ENCODE assay signal across 20 cellular contexts in genomic region chr6:162533009-162533400, GRCh38.
DNase-seq lines count a peak whose midpoint lies in the region; ATAC-seq and TF ChIP-seq lines count a peak whose summit lies in the region.
"Had no signal": no experiment of that assay in that cellular context is flagged by ENCODE, and none has a peak within 500 bp of the region (broad histone marks: within the 10 kb centered on the region; RNA-seq: fewer than 3 reads in every experiment).

No MANE protein-coding gene starts in this region.

- DNase-seq in DMS53 (lab: John Stamatoyannopoulos, UW) (peak; percentile 7), DMS53 treated with DMSO at 0.1 percent for 48 hours (lab: John Stamatoyannopoulos, UW; ENCODE audit: unreplicated experiment) (no peak), NCI-H748 (lab: John Stamatoyannopoulos, UW; ENCODE audit: unreplicated experiment) (peak; percentile 41), left colon (peak; percentile 61 to 69), trophoblast cell (peak in 1 of 2 donors; percentile 20), H7 (no peak), natural killer cell (no peak), Kasumi-1 (lab: John Stamatoyannopoulos, UW) (no peak)
- DNase-seq: DMS 273 treated with DMSO at 0.1 percent for 48 hours, GF-D8, GOT3, KG1, NCI-H187 treated with DMSO at 0.1 percent for 48 hours, NCI-H2171, NCI-H526, SHP77 had no signal

- no peak overlapping the region for H3K27ac Mint-ChIP-seq in natural killer cell

- H3K27me3 Mint-ChIP-seq in natural killer cell (ENCODE audit: low read depth in 2 of 2) = no peaks in the 10 kb centered on the region

- H4K8ac ChIP-seq in trophoblast cell (ENCODE audit: low read depth, low read length) = no peak overlapping the region

- H3K36me3 ChIP-seq in trophoblast cell (ENCODE audit: control insufficient read depth in 1 of 2, insufficient read depth in 2 of 2, low read length in 2 of 2) = no peaks in the 10 kb centered on the region
- no peaks in the 10 kb centered on the region for H3K36me3 ChIP-seq in H7 (replicated peaks; ENCODE audit: control insufficient read depth, insufficient read depth, low read length)

- no peak overlapping the region for H3K18ac ChIP-seq in trophoblast cell (ENCODE audit: low read length)

- H4K91ac ChIP-seq in trophoblast cell (ENCODE audit: low read depth, low read length) = no peak overlapping the region

- ATAC-seq in left colon = peak; percentile 91
- ATAC-seq in natural killer cell = no peak
- ATAC-seq: GM12878, HepG2 had no signal

- H3K4me1 Mint-ChIP-seq in natural killer cell = no peaks in the 10 kb centered on the region

- no peak overlapping the region for H2AK5ac ChIP-seq in trophoblast cell (ENCODE audit: low read length)

- H3K4ac ChIP-seq in trophoblast cell (ENCODE audit: low read depth, low read length) = no peak overlapping the region

- no peak for TF ChIP-seq CTCF in natural killer cell (IDR thresholded peaks at IDR 0.05)

- H3K9ac ChIP-seq in trophoblast cell (ENCODE audit: low read length) = no peak overlapping the region

- H3K79me1 ChIP-seq in trophoblast cell (ENCODE audit: low read length) = no peaks in the 10 kb centered on the region

- no peak overlapping the region for H3K4me3 Mint-ChIP-seq in natural killer cell

- no peaks in the 10 kb centered on the region for H3K36me3 Mint-ChIP-seq in natural killer cell

- no peak overlapping the region for H3K23ac ChIP-seq in trophoblast cell (ENCODE audit: low read length)

- no peak overlapping the region for H2BK12ac ChIP-seq in trophoblast cell (ENCODE audit: low read length)

- no peak overlapping the region for H3K14ac ChIP-seq in trophoblast cell (ENCODE audit: low read length)

- H3K27ac ChIP-seq in trophoblast cell (ENCODE audit: low read depth, low read length) = no peak overlapping the region
- H3K27ac ChIP-seq: 22Rv1, SK-N-MC had no signal

- H3K9me3 Mint-ChIP-seq in natural killer cell = peaks cover 3 to 11% of the 10 kb centered on the region in 2 donors

- H3K4me3 ChIP-seq in trophoblast cell (ENCODE audit: low read depth, low read length) = no peak overlapping the region
- no peak overlapping the region for H3K4me3 ChIP-seq in H7 (ENCODE audit: insufficient read depth, low read depth, low read length)
- H3K4me3 ChIP-seq: GM12878, SK-N-MC had no signal

- no peaks in the 10 kb centered on the region for H3K27me3 ChIP-seq in trophoblast cell (ENCODE audit: insufficient read depth, low read length)
- no peaks in the 10 kb centered on the region for H3K27me3 ChIP-seq in H7 (ENCODE audit: control insufficient read depth, insufficient read depth, low read length)

- no peaks in the 10 kb centered on the region for H3K79me2 ChIP-seq in trophoblast cell (ENCODE audit: control insufficient read depth, insufficient read depth, low read length, poor library complexity)

- no CpG with 5 or more reads among the region's 6 CpGs for WGBS in trophoblast cell (ENCODE audit: extremely low coverage, insufficient coverage, insufficient read length)

- H3K4me1 ChIP-seq in trophoblast cell (ENCODE audit: control insufficient read depth in 1 of 2, insufficient read depth in 2 of 2, low read length in 2 of 2) = peaks cover 5 to 10% of the 10 kb centered on the region in 2 experiments

- intact Hi-C loops in left colon (cut with DNase I, micrococcal nuclease) (no loop called here), natural killer cell (cut with micrococcal nuclease) (no loop called here)

- no peak overlapping the region for H2AFZ ChIP-seq in trophoblast cell (ENCODE audit: insufficient read depth, low read length, poor library complexity)

- peak overlapping the region; percentile 1 for H3K4me2 ChIP-seq in trophoblast cell (ENCODE audit: low read length)

- H4K12ac ChIP-seq in trophoblast cell (ENCODE audit: low read depth, low read length) = no peak overlapping the region

- no peak overlapping the region for H2BK5ac ChIP-seq in trophoblast cell (ENCODE audit: low read depth, low read length, poor library complexity)

- no peaks in the 10 kb centered on the region for H3K9me3 ChIP-seq in trophoblast cell (ENCODE audit: insufficient read depth, low read depth, low read length)

- no peak overlapping the region for H2BK120ac ChIP-seq in trophoblast cell (ENCODE audit: insufficient read depth, low read length, poor library complexity)

Comparison
In these comparisons a context has a peak if more than half of its experiments do, and no peak if none do; other contexts are left out.
1. DNase-seq: peak in DMS53 (single experiment), NCI-H748 (single experiment) and left colon (2 of 2); none in DMS53 treated with DMSO at 0.1 percent for 48 hours (single experiment), H7 (single experiment), natural killer cell (single experiment) and Kasumi-1 (0 of 2).